1 cellular context compared by ENCODE assay signal in the genomic region with DNA sequence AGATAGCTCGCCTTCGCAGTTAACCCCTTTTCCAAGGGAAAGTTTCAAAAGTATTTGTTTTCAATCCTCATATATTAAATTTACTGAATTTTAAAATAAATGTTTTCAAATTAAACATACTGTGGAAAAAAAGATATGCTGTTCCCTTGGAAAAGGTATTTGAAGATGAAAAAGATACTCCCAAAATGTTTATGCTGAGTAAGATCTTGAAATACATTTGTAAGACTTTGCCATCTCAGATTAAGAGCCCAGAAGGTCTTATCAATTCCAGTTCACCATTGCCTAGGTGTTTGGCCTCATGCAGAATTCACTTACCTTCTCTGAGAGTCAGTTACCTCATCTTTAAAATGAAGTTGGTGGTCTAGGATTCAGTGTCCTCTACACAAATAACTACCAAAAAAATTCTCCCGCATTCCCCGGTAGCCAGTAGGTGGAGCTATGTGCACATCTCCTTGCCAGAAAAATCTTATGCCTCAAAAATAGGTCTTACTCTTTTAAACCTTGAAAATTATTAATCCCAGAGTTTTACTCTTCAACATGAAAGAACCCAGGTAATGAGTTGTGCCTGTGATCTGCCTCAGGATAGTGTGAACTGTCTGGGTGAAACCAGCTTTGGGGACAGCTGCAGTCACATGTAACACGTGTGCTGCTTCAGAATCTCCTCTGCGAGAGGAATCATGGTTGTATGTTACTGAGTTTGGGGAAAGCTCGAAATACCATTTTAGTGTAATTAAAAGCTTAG.
TF ChIP-seq lines count a peak whose summit lies in the region.

No MANE protein-coding gene starts in this region.

TF ChIP-seq in H1, 55 proteins besides CTCF, POLR2A, EP300 and RAD21:
- TF ChIP-seq SIN3A (conservative IDR thresholded peaks at IDR 0.05 in 1 of 2, IDR thresholded peaks at IDR 0.05 in 1 of 2; ENCODE audit: low read depth in 1 of 2, low read length in 2 of 2): no peak
- TF ChIP-seq TEAD4 (IDR thresholded peaks at IDR 0.05; ENCODE audit: low read depth, low read length): 0 out of 2 replicates have a peak, but pooled peaks have one; percentile 17
